ENCODE assay signal across 8 cellular contexts in genomic region chr19:57682226-57682766, GRCh38. TPM values are rescaled to one million over a fixed set of nuclear protein-coding genes. Genes with fewer than 3 reads are reported as not detected.
DNase-seq lines count a peak whose midpoint lies in the region; ATAC-seq and TF ChIP-seq lines count a peak whose summit lies in the region.

No MANE protein-coding gene starts in this region.

- peak overlapping the region; percentile 92 for H3K27ac Mint-ChIP-seq in memory B cell

- peaks cover 7% of the 10 kb centered on the region for H3K27me3 Mint-ChIP-seq in memory B cell

- H3K4me1 ChIP-seq in adrenal gland (replicated peaks in 1 of 2): peaks cover 7 to 15% of the 10 kb centered on the region in 2 donors

- intact Hi-C loops in adrenal gland (cut with DNase I): no loop called here

- peak overlapping the region; percentile 68 to 96 (median 83) for H3K4me3 ChIP-seq in adrenal gland

- TF ChIP-seq POLR2A in adrenal gland (IDR thresholded peaks at IDR 0.05): no peak

- H3K27ac ChIP-seq in 22Rv1 (peak overlapping the region; percentile 72), adrenal gland (peak overlapping the region in 1 of 5 donors; percentile 30)

- peak overlapping the region; percentile 99 for H3K4me3 Mint-ChIP-seq in memory B cell

- H3K27me3 ChIP-seq in adrenal gland: no peaks in the 10 kb centered on the region

- 2 to 4% (median 3%) methylated on average over 7 to 19 of the region's 19 CpGs for WGBS in adrenal gland, 4 donors

- TF ChIP-seq CTCF in 22Rv1 (IDR thresholded peaks at IDR 0.05) (no peak), adrenal gland (IDR thresholded peaks at IDR 0.05) (no peak)

- peaks cover 29% of the 10 kb centered on the region for H3K9me3 Mint-ChIP-seq in memory B cell

- ATAC-seq in HG02759 (IDR thresholded peaks at IDR 0.05; ENCODE audit: unreplicated experiment): peak; percentile 9
- no peak for ATAC-seq in memory B cell (ENCODE audit: low read depth)
- ATAC-seq in HG03354 (IDR thresholded peaks at IDR 0.05; ENCODE audit: poor library complexity, severe bottlenecking, unreplicated experiment): no peak
- no peak for ATAC-seq in HG03457 (IDR thresholded peaks at IDR 0.05; ENCODE audit: unreplicated experiment)

- DNase-seq in adrenal gland (no peak), memory B cell (ENCODE audit: low spot score in 2 of 2) (no peak), cortex of kidney (lab: John Stamatoyannopoulos, UW) (no peak), NCI-H82 (lab: John Stamatoyannopoulos, UW) (no peak)

- H3K36me3 ChIP-seq in adrenal gland (replicated peaks in 1 of 2): peaks cover 0 to 3% of the 10 kb centered on the region in 2 donors

- H3K36me3 Mint-ChIP-seq in memory B cell: peaks cover 55% of the 10 kb centered on the region

- peaks cover 36% of the 10 kb centered on the region for H3K4me1 Mint-ChIP-seq in memory B cell

- peaks cover 0 to 26% (median 0%) of the 10 kb centered on the region in 3 donors for H3K9me3 ChIP-seq in adrenal gland (replicated peaks in 1 of 3)

RNA-seq across cellular contexts. Expression of gene ZNF551, which starts 0.5 kb away (rescaled TPM):
- 10 to 100 TPM in 1 of 8 donors, 1 to 10 TPM in 7; 4.8 to 10.8 (median 6.9) TPM for total RNA-seq in adrenal gland
- polyA plus RNA-seq in adrenal gland: 1 to 10 TPM in 1 of 3 donors, under 1 TPM in 2; 0.88 to 4.1 (median 0.91) TPM

RNA-seq across cellular contexts. Expression of gene ZSCAN4, which starts 13.6 kb away (rescaled TPM):
- under 1 TPM in 1 of 8 donors, not detected in 7; 0.14 TPM for total RNA-seq in adrenal gland
- polyA plus RNA-seq in adrenal gland: under 1 TPM in 2 of 3 donors, not detected in 1; 0.07 to 0.16 TPM

RNA-seq across cellular contexts. Expression of gene ZNF154, which starts 26.7 kb away (rescaled TPM):
- 10 to 100 TPM in 1 of 8 donors, 1 to 10 TPM in 7; 2.1 to 11.6 (median 6.8) TPM for total RNA-seq in adrenal gland
- 10 to 100 TPM in 1 of 3 donors, 1 to 10 TPM in 2; 5.1 to 11.7 (median 5.6) TPM for polyA plus RNA-seq in adrenal gland

RNA-seq across cellular contexts. Expression of gene ZNF671, which starts 45.1 kb away (rescaled TPM):
- 10 to 100 TPM in 4 of 8 donors, 1 to 10 TPM in 4; 8.8 to 22.6 (median 10.5) TPM for total RNA-seq in adrenal gland
- polyA plus RNA-seq in adrenal gland: 10 to 100 TPM in 1 of 3 donors, 1 to 10 TPM in 2; 8.6 to 13.0 (median 8.6) TPM

RNA-seq across cellular contexts. Expression of gene ZNF211, which starts 49.3 kb away (rescaled TPM):
- total RNA-seq in adrenal gland: 10 to 100 TPM; 11.1 to 19.7 (median 14.3) TPM
- polyA plus RNA-seq in adrenal gland: 10 to 100 TPM; 10.5 to 31.1 (median 21.6) TPM
